ENCODE assay signal across 8 cellular contexts in genomic region chr2:231680992-231681852, GRCh38. TPM values are rescaled to one million over a fixed set of nuclear protein-coding genes. Genes with fewer than 3 reads are reported as not detected.
A peak's percentile ranks its signal among the peaks of the same experiment; 100 is the strongest.
DNase-seq lines count a peak whose midpoint lies in the region; ATAC-seq and TF ChIP-seq lines count a peak whose summit lies in the region.

No MANE protein-coding gene starts in this region.

- CTCF ChIA-PET in CD4-positive, alpha-beta memory T cell (lab: Charles Lee; ENCODE audit: partially characterized antibody), result interaction anchor here (1.0 to 21.7 kb wide), 4 partner anchors 10 to 35 kb away, joined by 3 to 742 read pairs (median 4); no protein-coding TSS in a partner anchor

- peaks cover 0 to 1% (median 0%) of the 10 kb centered on the region in 8 donors for H3K9me3 Mint-ChIP-seq in CD4-positive, alpha-beta memory T cell

- H3K36me3 ChIP-seq in CD4-positive, alpha-beta memory T cell (ENCODE audit: insufficient read depth, low read length), result no peaks in the 10 kb centered on the region
- H3K36me3 ChIP-seq in tibial artery, result no peaks in the 10 kb centered on the region

- H3K4me3 Mint-ChIP-seq in CD4-positive, alpha-beta memory T cell, result peak overlapping the region in 7 of 8 donors; percentile 10 to 82 (median 58)

- H3K27ac ChIP-seq in CD4-positive, alpha-beta memory T cell (ENCODE audit: low read depth, low read length), result no peak overlapping the region
- peak overlapping the region; percentile 33 for H3K27ac ChIP-seq in epithelial cell of prostate
- peak overlapping the region; percentile 86 to 89 for H3K27ac ChIP-seq in tibial artery

- H3K36me3 Mint-ChIP-seq in CD4-positive, alpha-beta memory T cell, result no peaks in the 10 kb centered on the region

- H3K27me3 Mint-ChIP-seq in CD4-positive, alpha-beta memory T cell, result peaks cover 13 to 16% of the 10 kb centered on the region in 2 donors

- H3K9me3 ChIP-seq in CD4-positive, alpha-beta memory T cell (ENCODE audit: control insufficient read depth in 1 of 2, low read length in 2 of 2), result no peaks in the 10 kb centered on the region
- H3K9me3 ChIP-seq in tibial artery, result no peaks in the 10 kb centered on the region

- intact Hi-C loops in CD4-positive, alpha-beta memory T cell (cut with micrococcal nuclease), result no loop called here
- intact Hi-C loops in tibial artery (cut with DNase I; ENCODE audit: low total_unique reads), result loop anchor here (10.0 kb wide), 1 partner anchor 104 kb away; the partner anchor contains the start of genes COPS7B and PDE6D

- H3K4me1 ChIP-seq in CD4-positive, alpha-beta memory T cell (ENCODE audit: insufficient read depth, low read length), result no peaks in the 10 kb centered on the region
- peaks cover 0 to 18% (median 9%) of the 10 kb centered on the region in 4 donors for H3K4me1 ChIP-seq in tibial artery

- POLR2A ChIA-PET in CD4-positive, alpha-beta memory T cell (lab: Charles Lee; ENCODE audit: partially characterized antibody), result interaction anchor here (1.2 to 7.4 kb wide), 3 partner anchors 26 to 100 kb away, joined by 3 to 43 read pairs (median 5); partner anchors contain the start of gene PDE6D

- ATAC-seq in GM19035 (IDR thresholded peaks at IDR 0.05; ENCODE audit: unreplicated experiment) (peak; percentile 66), HG03175 (IDR thresholded peaks at IDR 0.05; ENCODE audit: unreplicated experiment) (peak; percentile 66), SK-N-SH treated with all-trans-retinoic acid at 6 μM for 48 hours (peak; percentile 87)

- H3K27ac Mint-ChIP-seq in CD4-positive, alpha-beta memory T cell, result no peak overlapping the region

- DNase-seq in CD4-positive, alpha-beta memory T cell, result no peak
- DNase-seq in epithelial cell of prostate (ENCODE audit: low read depth, low spot score) (no peak), mesenteric fat pad (ENCODE audit: low spot score) (peak; percentile 92), tibial artery (peak; percentile 78 to 92), COR-L47 (lab: John Stamatoyannopoulos, UW) (no peak)

- H3K27me3 ChIP-seq in CD4-positive, alpha-beta memory T cell (ENCODE audit: insufficient read depth, low read length), result peaks cover 3% of the 10 kb centered on the region
- H3K27me3 ChIP-seq in tibial artery, result no peaks in the 10 kb centered on the region

- H3K4me3 ChIP-seq in CD4-positive, alpha-beta memory T cell (ENCODE audit: low read length in 2 of 2), result no peak overlapping the region
- peak overlapping the region; percentile 55 to 63 for H3K4me3 ChIP-seq in tibial artery

- peaks cover 3 to 11% (median 7%) of the 10 kb centered on the region in 4 donors for H3K4me1 Mint-ChIP-seq in CD4-positive, alpha-beta memory T cell

- TF ChIP-seq CTCF in tibial artery (IDR thresholded peaks at IDR 0.05), result no peak

TF ChIP-seq in SK-N-SH treated with all-trans-retinoic acid at 6 μM for 48 hours, 23 proteins besides CTCF, POLR2A, EP300 and RAD21:
- TF ChIP-seq, protein P1, sequence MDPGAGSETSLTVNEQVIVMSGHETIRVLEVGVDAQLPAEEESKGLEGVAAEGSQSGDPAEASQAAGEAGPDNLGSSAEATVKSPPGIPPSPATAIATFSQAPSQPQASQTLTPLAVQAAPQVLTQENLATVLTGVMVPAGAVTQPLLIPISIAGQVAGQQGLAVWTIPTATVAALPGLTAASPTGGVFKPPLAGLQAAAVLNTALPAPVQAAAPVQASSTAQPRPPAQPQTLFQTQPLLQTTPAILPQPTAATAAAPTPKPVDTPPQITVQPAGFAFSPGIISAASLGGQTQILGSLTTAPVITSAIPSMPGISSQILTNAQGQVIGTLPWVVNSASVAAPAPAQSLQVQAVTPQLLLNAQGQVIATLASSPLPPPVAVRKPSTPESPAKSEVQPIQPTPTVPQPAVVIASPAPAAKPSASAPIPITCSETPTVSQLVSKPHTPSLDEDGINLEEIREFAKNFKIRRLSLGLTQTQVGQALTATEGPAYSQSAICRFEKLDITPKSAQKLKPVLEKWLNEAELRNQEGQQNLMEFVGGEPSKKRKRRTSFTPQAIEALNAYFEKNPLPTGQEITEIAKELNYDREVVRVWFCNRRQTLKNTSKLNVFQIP (CRISPR knock-in tag; IDR thresholded peaks at IDR 0.05; ENCODE audit: borderline replicate concordance, low read depth), result no peak
- TF ChIP-seq TSHZ2 (CRISPR knock-in tag; IDR thresholded peaks at IDR 0.05), result 0 out of 2 replicates have a peak, but pooled peaks have one; percentile 30
TF ChIP-seq in SK-N-SH treated with all-trans-retinoic acid at 6 μM for 48 hours: peak in this region for 1.

RNA-seq across cellular contexts. Expression of gene PTMA, which starts 27.1 kb away (rescaled TPM):
- total RNA-seq in CD4-positive, alpha-beta memory T cell, result 1,000 to 10,000 TPM in 1 of 2 experiments, 100 to 1,000 TPM in 1; 974 to 1,069 TPM
- 1,000 to 10,000 TPM; 1,347 to 1,836 TPM for polyA plus RNA-seq in CD4-positive, alpha-beta memory T cell
- 790 TPM for total RNA-seq in mesenteric fat pad

Comparison
In these comparisons a context has a peak if more than half of its experiments do, and no peak if none do; other contexts are left out.
1. DNase-seq: peak in mesenteric fat pad (single experiment) and tibial artery (2 of 2); none in CD4-positive, alpha-beta memory T cell (0 of 5), epithelial cell of prostate (single experiment) and COR-L47 (single experiment).
2. H3K4me3 ChIP-seq: peak in tibial artery (2 of 2); none in CD4-positive, alpha-beta memory T cell (0 of 2).
3. Peak in every context shown above with its lines, with median percentiles within 50 percentile points of each other: ATAC-seq.